8 cellular contexts compared by ENCODE assay signal in the genomic region with DNA sequence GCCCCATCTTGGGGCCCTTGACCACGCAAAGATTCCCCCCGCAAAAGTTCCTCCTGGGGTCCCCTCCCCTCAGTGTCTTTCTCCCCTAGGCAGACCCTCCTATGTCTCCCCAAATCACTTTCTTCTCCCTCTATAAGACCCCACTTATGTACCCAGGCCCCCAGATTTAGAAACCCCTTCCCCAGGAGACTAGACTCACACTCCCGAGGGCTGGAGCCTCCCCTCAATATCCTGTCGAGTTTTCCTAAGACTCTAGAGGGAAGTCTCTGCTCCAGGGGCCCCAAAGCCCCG. TPM values are rescaled to one million over a fixed set of nuclear protein-coding genes. Genes with fewer than 3 reads are reported as not detected.
DNase-seq lines count a peak whose midpoint lies in the region; ATAC-seq and TF ChIP-seq lines count a peak whose summit lies in the region.

No MANE protein-coding gene starts in this region.

- H3K36me3 Mint-ChIP-seq in WTC11 = peaks cover 31% of the 10 kb centered on the region

- H3K4me1 ChIP-seq in HCT116 (ENCODE audit: control insufficient read depth in 1 of 2, insufficient read depth in 2 of 2, low read length in 2 of 2) = peaks cover 32 to 52% of the 10 kb centered on the region in 2 experiments
- peaks cover 27% of the 10 kb centered on the region for H3K4me1 ChIP-seq in hepatocyte (ENCODE audit: insufficient read depth)

- in situ Hi-C loops in GM13977 (cut with MboI; ENCODE audit: low pct_unique_long_range_greater_than_20kb, low sequenced_read_pairs, unreplicated experiment) = no loop called here

- H2AFZ ChIP-seq in HCT116 (ENCODE audit: low read depth, low read length, poor library complexity, severe bottlenecking) (no peak overlapping the region), hepatocyte (peak overlapping the region; percentile 4)

- H3K4me3 Mint-ChIP-seq in WTC11 = peak overlapping the region; percentile 95

- peaks cover 64% of the 10 kb centered on the region for H3K79me2 ChIP-seq in HCT116 (ENCODE audit: insufficient read depth, low read length)
- H3K79me2 ChIP-seq in hepatocyte = peaks cover 54% of the 10 kb centered on the region

- peaks cover 16% of the 10 kb centered on the region for H3K27me3 Mint-ChIP-seq in WTC11 (ENCODE audit: low read depth)

- H3K27me3 ChIP-seq in HCT116 (ENCODE audit: insufficient read depth, low read length) (no peaks in the 10 kb centered on the region), hepatocyte (no peaks in the 10 kb centered on the region)

- 8% methylated on average over 5 of the region's 5 CpGs for WGBS in hepatocyte (ENCODE audit: low lambda C conversion rate, missing lambda C conversion rate)

- H3K9ac ChIP-seq in HCT116 (ENCODE audit: low read length) = peak overlapping the region; percentile 92

- intact Hi-C loops in HCT116 (cut with micrococcal nuclease) = loop anchor here (5.0 kb wide), 1 partner anchor 45 kb away; no protein-coding TSS in a partner anchor

- no peaks in the 10 kb centered on the region for H3K9me3 ChIP-seq in HCT116 (ENCODE audit: control insufficient read depth in 1 of 2, insufficient read depth in 1 of 2, low read depth in 1 of 2, low read length in 2 of 2)
- H3K9me3 ChIP-seq in hepatocyte (ENCODE audit: low read depth) = no peaks in the 10 kb centered on the region

- H3K27ac ChIP-seq in HCT116 (ENCODE audit: low read depth, low read length) (peak overlapping the region; percentile 91), hepatocyte (peak overlapping the region; percentile 98), skin epidermis (peak overlapping the region; percentile 13 to 97 (median 90))

- no peak for TF ChIP-seq POLR2A in HCT116 (IDR thresholded peaks at IDR 0.05; ENCODE audit: borderline replicate concordance, extremely low read depth, insufficient read depth, insufficient read length)

- H3K9me3 Mint-ChIP-seq in WTC11 = no peaks in the 10 kb centered on the region

- POLR2A ChIA-PET in HCT116 (lab: Charles Lee) (interaction anchor here (3.3 to 3.4 kb wide), 2 partner anchors 24 to 43 kb away, joined by 25 to 26 read pairs; no protein-coding TSS in a partner anchor), WTC11 (lab: Charles Lee) (interaction anchor here (0.9 to 1.9 kb wide), 4 partner anchors 9 to 457 kb away, joined by 3 to 11 read pairs (median 6); no protein-coding TSS in a partner anchor)

- DNase-seq in HCT116 (ENCODE audit: low read depth, low spot score) = no peak
- DNase-seq in WTC11 (ENCODE audit: low spot score) = no peak
- no peak for DNase-seq in hepatocyte (ENCODE audit: low spot score)
- DNase-seq in GM13977 (ENCODE audit: low spot score) = no peak
- DNase-seq in DMS53 treated with DMSO at 0.1 percent for 48 hours (lab: John Stamatoyannopoulos, UW; ENCODE audit: unreplicated experiment) = no peak
- DNase-seq in CD1c-positive myeloid dendritic cell (ENCODE audit: extremely low spot score) = no peak

- CTCF ChIA-PET in HCT116 (lab: Charles Lee) = no interaction called here
- CTCF ChIA-PET in WTC11 (lab: Charles Lee) = interaction anchor here (0.7 to 2.6 kb wide), 3 partner anchors 29 to 53 kb away, joined by 4 to 22 read pairs (median 4); no protein-coding TSS in a partner anchor

- H3K9me2 ChIP-seq in HCT116 (ENCODE audit: insufficient read depth) = no peaks in the 10 kb centered on the region
- no peaks in the 10 kb centered on the region for H3K9me2 ChIP-seq in hepatocyte (replicated peaks; ENCODE audit: insufficient read depth)

- RAD21 ChIA-PET in HCT116 (lab: Charles Lee; ENCODE audit: low non-redundant PET in 1 of 2, low total read pairs in 2 of 2, uncharacterized antibody in 2 of 2, unreplicated experiment in 2 of 2) = no interaction called here

- H3K36me3 ChIP-seq in HCT116 (ENCODE audit: control insufficient read depth in 1 of 2, insufficient read depth in 2 of 2, low read length in 2 of 2) (peaks cover 14 to 33% of the 10 kb centered on the region in 2 experiments; a peak in 3 of 4 replicates), hepatocyte (replicated peaks; ENCODE audit: insufficient read depth, low read depth) (no peaks in the 10 kb centered on the region)

- TF ChIP-seq RAD21 in HCT116 (IDR thresholded peaks at IDR 0.05; ENCODE audit: low read depth) = no peak

- no peak for TF ChIP-seq CTCF in HCT116 (IDR thresholded peaks at IDR 0.05 in 2 of 3, conservative IDR thresholded peaks at IDR 0.05 in 1 of 3; ENCODE audit: borderline replicate concordance in 1 of 3, insufficient read depth in 1 of 3, low read depth in 2 of 3, low read length in 2 of 3)
- TF ChIP-seq CTCF in WTC11 (IDR thresholded peaks at IDR 0.05) = no peak
- TF ChIP-seq CTCF in hepatocyte (IDR thresholded peaks at IDR 0.05; ENCODE audit: poor library complexity) = no peak
- no peak for TF ChIP-seq CTCF in GM13977 (IDR thresholded peaks at IDR 0.05; ENCODE audit: extremely low read depth, insufficient read depth, missing control alignments)

- H3K4me3 ChIP-seq in HCT116 (replicated peaks in 1 of 2; ENCODE audit: low read depth in 1 of 2, low read length in 2 of 2) (peak overlapping the region; percentile 93 to 96), hepatocyte (peak overlapping the region; percentile 36), skin epidermis (peak overlapping the region; percentile 51 to 77 (median 63))

- H3K4me2 ChIP-seq in HCT116 (ENCODE audit: low read length) (peak overlapping the region; percentile 77), hepatocyte (peak overlapping the region; percentile 87)

- peaks cover 45% of the 10 kb centered on the region for H3K4me1 Mint-ChIP-seq in WTC11

- peak overlapping the region; percentile 60 for H3K27ac Mint-ChIP-seq in WTC11

- ATAC-seq in HCT116 = no peak
- ATAC-seq in WTC11 = no peak; the same call in 1 of the 2 replicates
- no peak for ATAC-seq in GM18519 (IDR thresholded peaks at IDR 0.05; ENCODE audit: low FRiP score, unreplicated experiment)

- H4K20me1 ChIP-seq in HCT116 (ENCODE audit: insufficient read depth) (peaks cover 4% of the 10 kb centered on the region; the same call in 1 of the 2 replicates), hepatocyte (ENCODE audit: insufficient read depth, poor library complexity, severe bottlenecking) (peaks cover 4% of the 10 kb centered on the region)

- BruUV-seq in HCT116 (replicated peaks; lab: Mats Ljungman, UMichigan) = no TSS peak

TF ChIP-seq in HCT116, 20 proteins besides CTCF, POLR2A, EP300 and RAD21:
- TF ChIP-seq, protein P1, sequence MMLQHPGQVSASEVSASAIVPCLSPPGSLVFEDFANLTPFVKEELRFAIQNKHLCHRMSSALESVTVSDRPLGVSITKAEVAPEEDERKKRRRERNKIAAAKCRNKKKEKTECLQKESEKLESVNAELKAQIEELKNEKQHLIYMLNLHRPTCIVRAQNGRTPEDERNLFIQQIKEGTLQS (IDR thresholded peaks at IDR 0.05) = no peak
- TF ChIP-seq, protein P2, sequence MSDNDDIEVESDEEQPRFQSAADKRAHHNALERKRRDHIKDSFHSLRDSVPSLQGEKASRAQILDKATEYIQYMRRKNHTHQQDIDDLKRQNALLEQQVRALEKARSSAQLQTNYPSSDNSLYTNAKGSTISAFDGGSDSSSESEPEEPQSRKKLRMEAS (IDR thresholded peaks at IDR 0.05) = peak; percentile 22; the same call in 1 of the 2 replicates

TF ChIP-seq in WTC11, 78 proteins besides CTCF, POLR2A, EP300 and RAD21 (continues in another document):
- no peak for TF ChIP-seq CREB1 (CRISPR knock-in tag; IDR thresholded peaks at IDR 0.05)
- TF ChIP-seq HMGA2 (CRISPR knock-in tag; IDR thresholded peaks at IDR 0.05) = no peak
- TF ChIP-seq, protein P3, sequence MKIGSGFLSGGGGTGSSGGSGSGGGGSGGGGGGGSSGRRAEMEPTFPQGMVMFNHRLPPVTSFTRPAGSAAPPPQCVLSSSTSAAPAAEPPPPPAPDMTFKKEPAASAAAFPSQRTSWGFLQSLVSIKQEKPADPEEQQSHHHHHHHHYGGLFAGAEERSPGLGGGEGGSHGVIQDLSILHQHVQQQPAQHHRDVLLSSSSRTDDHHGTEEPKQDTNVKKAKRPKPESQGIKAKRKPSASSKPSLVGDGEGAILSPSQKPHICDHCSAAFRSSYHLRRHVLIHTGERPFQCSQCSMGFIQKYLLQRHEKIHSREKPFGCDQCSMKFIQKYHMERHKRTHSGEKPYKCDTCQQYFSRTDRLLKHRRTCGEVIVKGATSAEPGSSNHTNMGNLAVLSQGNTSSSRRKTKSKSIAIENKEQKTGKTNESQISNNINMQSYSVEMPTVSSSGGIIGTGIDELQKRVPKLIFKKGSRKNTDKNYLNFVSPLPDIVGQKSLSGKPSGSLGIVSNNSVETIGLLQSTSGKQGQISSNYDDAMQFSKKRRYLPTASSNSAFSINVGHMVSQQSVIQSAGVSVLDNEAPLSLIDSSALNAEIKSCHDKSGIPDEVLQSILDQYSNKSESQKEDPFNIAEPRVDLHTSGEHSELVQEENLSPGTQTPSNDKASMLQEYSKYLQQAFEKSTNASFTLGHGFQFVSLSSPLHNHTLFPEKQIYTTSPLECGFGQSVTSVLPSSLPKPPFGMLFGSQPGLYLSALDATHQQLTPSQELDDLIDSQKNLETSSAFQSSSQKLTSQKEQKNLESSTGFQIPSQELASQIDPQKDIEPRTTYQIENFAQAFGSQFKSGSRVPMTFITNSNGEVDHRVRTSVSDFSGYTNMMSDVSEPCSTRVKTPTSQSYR (CRISPR knock-in tag; IDR thresholded peaks at IDR 0.05) = no peak
- TF ChIP-seq CBFB (CRISPR knock-in tag; IDR thresholded peaks at IDR 0.05; ENCODE audit: low read depth) = no peak

RNA-seq across cellular contexts. Expression of a gene that starts 1.4 kb away (rescaled TPM):
- total RNA-seq in HCT116 (2021; ENCODE audit: unreplicated experiment) (284 TPM), WTC11 (2021) (173 to 239 TPM (median 187 TPM) in 3 replicates), hepatocyte (84.6 and 87.9 TPM in 2 replicates)
- 346 and 361 TPM in 2 replicates for polyA plus RNA-seq in HCT116 (2012)
- 171 and 176 TPM in 2 replicates for polyA plus RNA-seq in hepatocyte

RNA-seq across cellular contexts. Expression of a gene that starts 40.7 kb away (rescaled TPM):
- 107 TPM for total RNA-seq in HCT116 (2021; ENCODE audit: unreplicated experiment)
- polyA plus RNA-seq in HCT116 (2012) = 95.1 and 137 TPM in 2 replicates
- total RNA-seq in WTC11 (2021) = 126 to 144 TPM (median 137 TPM) in 3 replicates
- total RNA-seq in hepatocyte = 57.6 and 64.1 TPM in 2 replicates
- 58.0 and 63.7 TPM in 2 replicates for polyA plus RNA-seq in hepatocyte

RNA-seq across cellular contexts. Expression of a gene that starts 41.1 kb away (rescaled TPM):
- total RNA-seq in HCT116 (2021; ENCODE audit: unreplicated experiment) (19.4 TPM), WTC11 (2021) (23.4 to 26.1 TPM (median 24.1 TPM) in 3 replicates), hepatocyte (17.0 and 18.7 TPM in 2 replicates)
- 9.0 and 13.3 TPM in 2 replicates for polyA plus RNA-seq in HCT116 (2012)
- 21.2 and 23.6 TPM in 2 replicates for polyA plus RNA-seq in hepatocyte

Comparison
In these comparisons a context has a peak if more than half of its experiments do, and no peak if none do; other contexts are left out.
1. H3K4me3 ChIP-seq: peak in every context shown above with its lines; median percentile 94 in HCT116; 63 in skin epidermis; 36 in hepatocyte.